11 cellular contexts compared by ENCODE assay signal in the genomic region with DNA sequence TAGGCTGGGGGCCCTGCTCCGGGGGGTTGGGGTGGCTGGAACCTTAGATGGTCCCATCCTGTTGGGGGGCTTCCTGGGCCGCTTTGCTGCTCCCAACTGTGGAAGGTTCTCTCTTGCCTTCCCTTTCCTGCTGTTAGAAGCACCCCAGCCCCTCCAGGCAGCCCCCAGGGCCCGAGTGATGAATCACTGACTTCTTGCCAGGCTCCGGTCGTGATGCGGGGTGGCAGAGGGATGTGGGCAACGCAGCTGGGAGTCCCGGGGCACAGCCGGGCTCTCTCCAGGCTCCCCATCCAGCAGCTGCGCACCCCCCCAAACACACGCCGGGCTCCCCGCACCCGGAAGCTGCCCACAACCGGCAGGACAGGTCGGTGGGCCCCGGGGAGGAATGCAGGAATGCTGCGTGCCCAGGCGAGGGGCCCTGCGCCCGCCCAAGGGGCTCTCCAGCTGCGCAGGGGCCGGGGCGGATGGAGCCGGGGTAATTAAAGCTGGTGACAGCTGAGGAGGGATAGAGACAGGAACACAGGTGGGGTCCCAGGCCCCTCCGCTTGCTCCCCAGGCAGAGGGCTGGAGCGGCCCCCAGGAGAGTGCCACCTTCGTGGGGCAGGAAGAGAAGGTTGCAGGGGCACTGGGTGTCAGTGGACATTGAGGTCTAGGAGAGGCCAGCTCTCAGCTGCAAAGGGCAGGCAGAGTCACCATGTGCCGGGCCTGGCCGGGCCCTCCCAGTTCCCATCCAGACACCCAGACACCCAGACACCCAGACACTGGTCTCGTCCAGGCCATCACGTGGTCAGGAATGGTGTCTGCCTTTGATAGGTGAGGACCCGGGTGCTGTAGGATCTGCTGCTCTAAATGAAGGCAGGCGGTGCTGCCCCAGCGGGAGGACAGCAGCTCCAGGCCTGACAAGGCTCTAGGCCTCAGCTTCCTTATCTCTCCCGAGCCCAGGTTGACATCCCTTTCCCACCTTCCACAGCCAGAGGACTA. TPM values are rescaled to one million over a fixed set of nuclear protein-coding genes. Genes with fewer than 3 reads are reported as not detected.
A peak's percentile ranks its signal among the peaks of the same experiment; 100 is the strongest.
DNase-seq lines count a peak whose midpoint lies in the region; ATAC-seq and TF ChIP-seq lines count a peak whose summit lies in the region.
"Had no signal": no experiment of that assay in that cellular context is flagged by ENCODE, and none has a peak within 500 bp of the region (broad histone marks: within the 10 kb centered on the region; RNA-seq: fewer than 3 reads in every experiment).

No MANE protein-coding gene starts in this region.

- H3K27me3 ChIP-seq in adrenal gland (no peaks in the 10 kb centered on the region), psoas muscle (ENCODE audit: insufficient read depth in 3 of 3, low read length in 2 of 3) (no peaks in the 10 kb centered on the region)

- TF ChIP-seq POLR2A in adrenal gland (IDR thresholded peaks at IDR 0.05), result no peak

- DNase-seq in adrenal gland, result no peak
- DNase-seq in islet precursor cell, result peak; percentile 87
- no peak for DNase-seq in psoas muscle
- DNase-seq in SHP77 (lab: John Stamatoyannopoulos, UW), result no peak
- DNase-seq in NCI-H510A (lab: John Stamatoyannopoulos, UW), result no peak
- DNase-seq in NCI-H1048 (lab: John Stamatoyannopoulos, UW), result no peak
- no peak for DNase-seq in mesenteric fat pad (ENCODE audit: low spot score)
- DNase-seq: activated naive CD8-positive, alpha-beta T cell treated with anti-CD3 and anti-CD28 coated beads, Interleukin-2, amount 10 ng/mL, durations not matched to agents 7 days and 5 days; NCI-H1105 treated with DMSO at 0.1 percent for 48 hours; stimulated activated CD4-positive, alpha-beta T cell treated with anti-CD3 and anti-CD28 coated beads, Interleukin-4, amount 100 ng/mL, for 1 hour had no signal

- H3K4me3 ChIP-seq in adrenal gland (peak overlapping the region in 1 of 4 donors; percentile 47), psoas muscle (peak overlapping the region; percentile 61)

- H3K36me3 ChIP-seq in adrenal gland (replicated peaks in 1 of 2) (no peaks in the 10 kb centered on the region), psoas muscle (ENCODE audit: insufficient read depth in 1 of 2, low read depth in 1 of 2) (no peaks in the 10 kb centered on the region)

- TF ChIP-seq CTCF in C4-2B (conservative IDR thresholded peaks at IDR 0.05) (no peak), adrenal gland (IDR thresholded peaks at IDR 0.05) (no peak), psoas muscle (IDR thresholded peaks at IDR 0.05) (no peak)

- peak overlapping the region; percentile 84 for H3K27ac ChIP-seq in C4-2B
- H3K27ac ChIP-seq in adrenal gland, result peak overlapping the region in 3 of 5 donors; percentile 39 to 71 (median 63)
- peak overlapping the region; percentile 80 for H3K27ac ChIP-seq in psoas muscle

- H3K4me1 ChIP-seq in adrenal gland (replicated peaks in 1 of 2) (peaks cover 18 to 31% of the 10 kb centered on the region in 2 donors), psoas muscle (peaks cover 18% of the 10 kb centered on the region)

- 62 to 95% (median 80%) methylated on average over 16 to 36 of the region's 36 CpGs for WGBS in adrenal gland, 4 donors
- WGBS in psoas muscle, 3 donors, result 71 to 79% (median 75%) methylated on average over 35 to 36 of the region's 36 CpGs

- no peak for ATAC-seq in psoas muscle

- intact Hi-C loops in adrenal gland (cut with DNase I), result no loop called here
- intact Hi-C loops in psoas muscle (cut with DNase I), result loop anchor here in 1 of 2 donors (5.0 kb wide), 1 partner anchor 77 kb away; no protein-coding TSS in a partner anchor

- H3K9me3 ChIP-seq in adrenal gland (replicated peaks in 1 of 3) (no peaks in the 10 kb centered on the region), psoas muscle (no peaks in the 10 kb centered on the region)

RNA-seq across cellular contexts. Expression of a gene that starts 15.0 kb away (rescaled TPM):
- total RNA-seq in adrenal gland (100 to 1,000 TPM in 5 of 8 donors, 10 to 100 TPM in 3; 67.4 to 163 (median 102) TPM), psoas muscle (10 to 100 TPM; 16.7 to 23.9 (median 18.6) TPM), mesenteric fat pad (88.0 TPM)
- polyA plus RNA-seq in adrenal gland (100 to 1,000 TPM in 2 of 3 donors, 10 to 100 TPM in 1; 17.6 to 190 (median 136) TPM), psoas muscle (10 to 100 TPM; 16.9 to 40.6 (median 33.0) TPM)
